ENCODE assay signal across 8 cellular contexts in genomic region chr14:69399750-69400149, GRCh38. TPM values are rescaled to one million over a fixed set of nuclear protein-coding genes. Genes with fewer than 3 reads are reported as not detected.
A peak's percentile ranks its signal among the peaks of the same experiment; 100 is the strongest.
DNase-seq lines count a peak whose midpoint lies in the region; ATAC-seq and TF ChIP-seq lines count a peak whose summit lies in the region.

No MANE protein-coding gene starts in this region.

- no peaks in the 10 kb centered on the region for H3K27me3 Mint-ChIP-seq in CD4-positive, alpha-beta T cell
- H3K27me3 Mint-ChIP-seq in effector memory CD8-positive, alpha-beta T cell = no peaks in the 10 kb centered on the region

- no peaks in the 10 kb centered on the region for H3K27me3 ChIP-seq in CD4-positive, alpha-beta T cell (ENCODE audit: control insufficient read depth, insufficient read depth, low read length)
- H3K27me3 ChIP-seq in NT2/D1 (ENCODE audit: insufficient read depth, insufficient read length) (no peaks in the 10 kb centered on the region), neuron (ENCODE audit: insufficient read depth, low read length) (no peaks in the 10 kb centered on the region)

- H3K9ac ChIP-seq in NT2/D1 (ENCODE audit: insufficient read length, low read depth) = no peak overlapping the region

- no peak for TF ChIP-seq CTCF in CD4-positive, alpha-beta T cell (IDR thresholded peaks at IDR 0.05)

- peaks cover 80% of the 10 kb centered on the region for H3K4me1 Mint-ChIP-seq in CD4-positive, alpha-beta T cell (ENCODE audit: low read depth)
- peaks cover 22 to 55% of the 10 kb centered on the region in 2 donors for H3K4me1 Mint-ChIP-seq in effector memory CD8-positive, alpha-beta T cell (ENCODE audit: low read depth in 2 of 2)

- H3K4me3 ChIP-seq in NT2/D1 (ENCODE audit: insufficient read length, low read depth) (peak overlapping the region; percentile 93), neuron (ENCODE audit: low read length) (peak overlapping the region; percentile 88)

- H3K9me3 ChIP-seq in CD4-positive, alpha-beta T cell (ENCODE audit: control insufficient read depth, low read length) = no peaks in the 10 kb centered on the region
- H3K9me3 ChIP-seq in NT2/D1 (ENCODE audit: insufficient read depth, low read length) (no peaks in the 10 kb centered on the region), neuron (ENCODE audit: low read length) (peaks cover 6% of the 10 kb centered on the region)

- ATAC-seq in CD4-positive, alpha-beta T cell (ENCODE audit: poor library complexity) = no peak
- ATAC-seq in effector memory CD8-positive, alpha-beta T cell (replicated peaks) = no peak
- ATAC-seq in GM18909 (IDR thresholded peaks at IDR 0.05; ENCODE audit: poor library complexity, unreplicated experiment) = no peak

- intact Hi-C loops in CD4-positive, alpha-beta T cell (cut with DNase I, micrococcal nuclease) = loop anchor here (2.0 to 10.0 kb wide), 9 partner anchors 205 to 1923 kb away; partner anchors contain the start of genes DCAF5 (in 2 of the 2), SRSF5 (in 2 of the 2), COX16 (in 1 of the 2) and MED6 (in 1 of the 2)

- H3K27ac ChIP-seq in CD4-positive, alpha-beta T cell (ENCODE audit: low read depth, low read length) = no peak overlapping the region

- H3K4me1 ChIP-seq in NT2/D1 (ENCODE audit: insufficient read depth, insufficient read length) (no peaks in the 10 kb centered on the region), neuron (ENCODE audit: insufficient read depth, low read length) (peaks cover 37% of the 10 kb centered on the region)

- POLR2A ChIA-PET in CD4-positive, alpha-beta T cell (lab: Charles Lee) = interaction anchor here (1.4 to 2.8 kb wide), 2 partner anchors 15 to 367 kb away, joined by 6 to 29 read pairs; partner anchors contain the start of gene SRSF5

- DNase-seq in CD4-positive, alpha-beta T cell = no peak
- DNase-seq in NT2/D1 (ENCODE audit: low read depth, low spot score) = no peak
- no peak for DNase-seq in effector memory CD8-positive, alpha-beta T cell
- no peak for DNase-seq in cerebellar nuclear complex (lab: John Stamatoyannopoulos, UW)
- DNase-seq in activated CD4-positive, alpha-beta T cell treated with anti-CD3 and anti-CD28 coated beads for 4 hours = no peak
- DNase-seq in NCI-H345 (lab: John Stamatoyannopoulos, UW) = no peak

- CTCF ChIA-PET in CD4-positive, alpha-beta T cell (lab: Charles Lee) = no interaction called here

- H3K27ac Mint-ChIP-seq in CD4-positive, alpha-beta T cell = no peak overlapping the region
- H3K27ac Mint-ChIP-seq in effector memory CD8-positive, alpha-beta T cell = peak overlapping the region in 1 of 2 donors; percentile 100

- H3K9me3 Mint-ChIP-seq in CD4-positive, alpha-beta T cell = no peaks in the 10 kb centered on the region
- H3K9me3 Mint-ChIP-seq in effector memory CD8-positive, alpha-beta T cell = no peaks in the 10 kb centered on the region

- H3K36me3 Mint-ChIP-seq in CD4-positive, alpha-beta T cell (ENCODE audit: low read depth) = peaks cover 46% of the 10 kb centered on the region
- peaks cover 43% of the 10 kb centered on the region for H3K36me3 Mint-ChIP-seq in effector memory CD8-positive, alpha-beta T cell (ENCODE audit: insufficient read depth)

- H3K4me3 Mint-ChIP-seq in CD4-positive, alpha-beta T cell = peak overlapping the region; percentile 96
- H3K4me3 Mint-ChIP-seq in effector memory CD8-positive, alpha-beta T cell = peak overlapping the region; percentile 93 to 95

- H3K36me3 ChIP-seq in NT2/D1 (ENCODE audit: insufficient read depth, insufficient read length, low read length) (peaks cover 26% of the 10 kb centered on the region), neuron (ENCODE audit: insufficient read depth, low read length) (peaks cover 25% of the 10 kb centered on the region)

- no peak overlapping the region for H2AFZ ChIP-seq in neuron (ENCODE audit: low read depth, low read length)

RNA-seq across cellular contexts. Expression of gene SLC39A9, which starts 1.3 kb away (rescaled TPM):
- total RNA-seq in CD4-positive, alpha-beta T cell = 10 to 100 TPM; 19.5 to 20.5 TPM

RNA-seq across cellular contexts. Expression of gene ERH, which starts 1.7 kb away (rescaled TPM):
- 10 to 100 TPM; 87.0 to 96.3 TPM for total RNA-seq in CD4-positive, alpha-beta T cell
